Comparison of ENCODE assay signal across 8 cellular contexts in the genomic region with DNA sequence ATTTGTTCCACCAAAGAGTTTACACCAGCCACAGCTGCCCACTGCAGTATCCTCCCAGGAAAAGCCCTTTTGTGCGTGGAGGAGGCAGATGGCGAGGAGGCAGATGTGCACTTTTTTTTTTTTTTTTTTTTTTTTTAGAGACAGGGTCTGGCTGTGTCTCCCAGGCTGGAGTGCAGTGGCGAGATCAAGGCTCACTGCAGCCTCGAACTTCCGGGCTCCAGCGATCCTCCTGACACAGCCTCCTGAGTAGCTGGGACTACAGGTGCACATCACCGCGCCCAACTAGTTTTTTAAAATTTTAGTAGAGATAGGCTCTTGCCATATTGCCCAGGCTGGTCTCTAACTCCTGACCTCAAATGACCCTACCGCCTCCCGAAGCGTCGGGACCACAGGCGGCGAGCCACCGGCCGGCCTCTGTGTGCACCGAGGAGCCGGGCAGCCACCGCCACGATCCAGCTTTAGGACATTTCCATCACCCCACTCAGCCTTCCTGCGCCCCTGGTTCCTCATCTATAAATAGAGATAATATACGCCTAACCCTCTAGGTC. TPM values are rescaled to one million over a fixed set of nuclear protein-coding genes. Genes with fewer than 3 reads are reported as not detected.
DNase-seq lines count a peak whose midpoint lies in the region; ATAC-seq, FAIRE-seq and TF ChIP-seq lines count a peak whose summit lies in the region.

No MANE protein-coding gene starts in this region.

- no peak overlapping the region for H3K27ac Mint-ChIP-seq in astrocyte (ENCODE audit: unreplicated experiment)

- ATAC-seq in GM19324 (IDR thresholded peaks at IDR 0.05; ENCODE audit: low FRiP score, unreplicated experiment) (peak; percentile 21), HG03442 (IDR thresholded peaks at IDR 0.05; ENCODE audit: unreplicated experiment) (peak; percentile 17), omental fat pad (ENCODE audit: low FRiP score) (no peak)

- H3K4me3 ChIP-seq in astrocyte (ENCODE audit: insufficient read depth, low read depth, low read length) (peak overlapping the region; percentile 92), lower leg skin (ENCODE audit: low read depth, poor library complexity, severe bottlenecking) (peak overlapping the region; percentile 52), urinary bladder (ENCODE audit: low read depth, low read length) (peak overlapping the region; percentile 80)

- H3K27ac ChIP-seq in 22Rv1 (peak overlapping the region; percentile 66), astrocyte (ENCODE audit: low read depth, low read length) (no peak overlapping the region), urinary bladder (ENCODE audit: low read depth) (no peak overlapping the region)

- DNase-seq in astrocyte (ENCODE audit: low read depth) (no peak), lower leg skin (ENCODE audit: low spot score in 2 of 2) (no peak), KG1 (lab: John Stamatoyannopoulos, UW) (no peak), omental fat pad (ENCODE audit: low spot score) (no peak)

- WGBS in lower leg skin, 2 donors, result 20 to 23% methylated on average over 22 of the region's 22 CpGs
- 18% methylated on average over 22 of the region's 22 CpGs for WGBS in urinary bladder

- H3K27me3 Mint-ChIP-seq in astrocyte (ENCODE audit: low read depth, unreplicated experiment), result peaks cover 13% of the 10 kb centered on the region

- peaks cover 13% of the 10 kb centered on the region for H3K36me3 ChIP-seq in astrocyte (ENCODE audit: insufficient read depth, low read length)
- peaks cover 2% of the 10 kb centered on the region for H3K36me3 ChIP-seq in urinary bladder (ENCODE audit: insufficient read depth)

- H3K36me3 Mint-ChIP-seq in astrocyte (ENCODE audit: low read depth, unreplicated experiment), result peaks cover 6% of the 10 kb centered on the region

- H3K4me3 Mint-ChIP-seq in astrocyte (ENCODE audit: unreplicated experiment), result peak overlapping the region; percentile 91

- H2AFZ ChIP-seq in astrocyte (ENCODE audit: low read depth, low read length), result peak overlapping the region; percentile 72

- H3K9me3 ChIP-seq in astrocyte (ENCODE audit: insufficient read depth, low read depth, low read length), result no peaks in the 10 kb centered on the region

- H3K9ac ChIP-seq in astrocyte (ENCODE audit: low read length), result peak overlapping the region; percentile 39

- H3K79me2 ChIP-seq in astrocyte (ENCODE audit: insufficient read depth, low read length), result peaks cover 39% of the 10 kb centered on the region

- H3K9me3 Mint-ChIP-seq in astrocyte (ENCODE audit: unreplicated experiment), result no peaks in the 10 kb centered on the region

- H4K20me1 ChIP-seq in astrocyte (ENCODE audit: insufficient read depth, low read length), result peaks cover 32% of the 10 kb centered on the region

- no peak for TF ChIP-seq POLR2A in lower leg skin (IDR thresholded peaks at IDR 0.05)

- peak overlapping the region; percentile 87 for H3K4me2 ChIP-seq in astrocyte (ENCODE audit: low read length)

- intact Hi-C loops in lower leg skin (cut with DNase I; ENCODE audit: low total_unique reads), result no loop called here

- TF ChIP-seq CTCF in 22Rv1 (IDR thresholded peaks at IDR 0.05) (no peak), astrocyte (IDR thresholded peaks at IDR 0.05; ENCODE audit: insufficient read depth, low read depth, low read length) (no peak), lower leg skin (IDR thresholded peaks at IDR 0.05) (no peak), omental fat pad (IDR thresholded peaks at IDR 0.05) (no peak)

- no peak for FAIRE-seq in astrocyte (lab: Jason Lieb, UNC)

- no peaks in the 10 kb centered on the region for H3K4me1 Mint-ChIP-seq in astrocyte (ENCODE audit: low read depth, unreplicated experiment)

- no peaks in the 10 kb centered on the region for H3K4me1 ChIP-seq in astrocyte (ENCODE audit: insufficient read depth, low read length)
- no peaks in the 10 kb centered on the region for H3K4me1 ChIP-seq in urinary bladder (ENCODE audit: insufficient read depth)

- H3K27me3 ChIP-seq in astrocyte (ENCODE audit: insufficient read depth, low read length), result no peaks in the 10 kb centered on the region

RNA-seq across cellular contexts. Expression of gene PDCD5, which starts 0.6 kb away (rescaled TPM):
- total RNA-seq in astrocyte (120 and 127 TPM in 2 replicates), lower leg skin (10 to 100 TPM; 56.4 to 88.2 (median 63.7) TPM), urinary bladder (44.8 TPM), omental fat pad (100 to 1,000 TPM in 1 of 4 donors, 10 to 100 TPM in 3; 75.2 to 118 (median 97.3) TPM)
- polyA plus RNA-seq in urinary bladder, result 103 TPM
